25 cellular contexts compared by ENCODE assay signal in genomic region chr17:82429824-82430223, GRCh38. TPM values are rescaled to one million over a fixed set of nuclear protein-coding genes. Genes with fewer than 3 reads are reported as not detected.
DNase-seq lines count a peak whose midpoint lies in the region; ATAC-seq, FAIRE-seq and TF ChIP-seq lines count a peak whose summit lies in the region.
"Had no signal": no experiment of that assay in that cellular context is flagged by ENCODE, and none has a peak within 500 bp of the region (broad histone marks: within the 10 kb centered on the region; RNA-seq: fewer than 3 reads in every experiment).

No MANE protein-coding gene starts in this region.

- H3K4me3 ChIP-seq in Loucy (ENCODE audit: low read length, poor library complexity, severe bottlenecking) = peak overlapping the region; percentile 73
- no peak overlapping the region for H3K4me3 ChIP-seq in ovary
- H3K4me3 ChIP-seq: body of pancreas, HAP-1, sigmoid colon, vagina had no signal

- no peak for TF ChIP-seq EP300 in ovary (IDR thresholded peaks at IDR 0.05)

- no peaks in the 10 kb centered on the region for H3K9me3 Mint-ChIP-seq in activated naive CD4-positive, alpha-beta T cell treated with anti-CD3 and anti-CD28 coated beads, Interleukin-2, amount 50 U/mL, for 72 hours
- H3K9me3 Mint-ChIP-seq in glutamatergic neuron (ENCODE audit: unreplicated experiment) = peaks cover 3% of the 10 kb centered on the region
- H3K9me3 Mint-ChIP-seq in stimulated activated memory B cell treated with anti-CD40 and anti-IgM and Interleukin-4, amounts not matched to agents 10 μg/mL and 1 μg/mL and 100 μg/mL, for 72 hours = no peaks in the 10 kb centered on the region

- H3K27me3 ChIP-seq in Loucy (ENCODE audit: insufficient read depth, low read length, poor library complexity, severe bottlenecking) = no peaks in the 10 kb centered on the region
- H3K27me3 ChIP-seq in ovary = no peaks in the 10 kb centered on the region
- H3K27me3 ChIP-seq: body of pancreas, foreskin keratinocyte, sigmoid colon, vagina had no signal

- ATAC-seq in activated naive CD4-positive, alpha-beta T cell treated with anti-CD3 and anti-CD28 coated beads, Interleukin-2, amount 50 U/mL, for 72 hours = no peak
- peak; percentile 73 for ATAC-seq in stimulated activated memory B cell treated with anti-CD40 and anti-IgM and Interleukin-4, amounts not matched to agents 10 μg/mL and 1 μg/mL and 100 μg/mL, for 72 hours
- ATAC-seq: body of pancreas, foreskin keratinocyte, left colon had no signal

- no peaks in the 10 kb centered on the region for H3K36me3 ChIP-seq in Loucy (ENCODE audit: insufficient read depth, low read length)
- no peaks in the 10 kb centered on the region for H3K36me3 ChIP-seq in ovary
- H3K36me3 ChIP-seq: HAP-1 had no signal

- H3K9ac ChIP-seq in Loucy (ENCODE audit: low read depth, low read length, poor library complexity, severe bottlenecking) = peak overlapping the region; percentile 68

- H3K79me2 ChIP-seq in Loucy (ENCODE audit: insufficient read depth, low read length) = peaks cover 16% of the 10 kb centered on the region

- H3K4me2 ChIP-seq in Loucy (ENCODE audit: low read depth, low read length, poor library complexity, severe bottlenecking) = peak overlapping the region; percentile 80

- TF ChIP-seq POLR2A in ovary (IDR thresholded peaks at IDR 0.05) = no peak

- H3K4me1 ChIP-seq in Loucy (ENCODE audit: insufficient read depth, low read length, poor library complexity, severe bottlenecking) = peaks cover 48% of the 10 kb centered on the region
- H3K4me1 ChIP-seq in ovary (ENCODE audit: insufficient read depth) = no peaks in the 10 kb centered on the region
- H3K4me1 ChIP-seq: body of pancreas, foreskin keratinocyte, HAP-1, sigmoid colon, vagina had no signal

- H3K27me3 Mint-ChIP-seq in glutamatergic neuron (ENCODE audit: unreplicated experiment) = peaks cover 4% of the 10 kb centered on the region
- H3K27me3 Mint-ChIP-seq in stimulated activated memory B cell treated with anti-CD40 and anti-IgM and Interleukin-4, amounts not matched to agents 10 μg/mL and 1 μg/mL and 100 μg/mL, for 72 hours = no peaks in the 10 kb centered on the region

- WGBS in ovary, 3 donors = 78 to 91% (median 81%) methylated on average over 7 of the region's 7 CpGs

- peak overlapping the region; percentile 2 to 85 for H3K27ac Mint-ChIP-seq in activated naive CD4-positive, alpha-beta T cell treated with anti-CD3 and anti-CD28 coated beads, Interleukin-2, amount 50 U/mL, for 72 hours
- no peak overlapping the region for H3K27ac Mint-ChIP-seq in glutamatergic neuron (ENCODE audit: unreplicated experiment)
- peak overlapping the region; percentile 84 for H3K27ac Mint-ChIP-seq in stimulated activated memory B cell treated with anti-CD40 and anti-IgM and Interleukin-4, amounts not matched to agents 10 μg/mL and 1 μg/mL and 100 μg/mL, for 72 hours

- H4K20me1 ChIP-seq in Loucy (ENCODE audit: insufficient read depth, low read length, poor library complexity, severe bottlenecking) = no peaks in the 10 kb centered on the region

- H3K9me3 ChIP-seq in Loucy (ENCODE audit: insufficient read depth, low read depth, low read length) (no peaks in the 10 kb centered on the region), ovary (no peaks in the 10 kb centered on the region)
- H3K9me3 ChIP-seq: body of pancreas, HAP-1, sigmoid colon, vagina had no signal

- peak overlapping the region; percentile 35; the same call in 1 of the 2 replicates for H2AFZ ChIP-seq in Loucy (ENCODE audit: low read length)

- no peaks in the 10 kb centered on the region for H3K9me2 ChIP-seq in Loucy (replicated peaks; ENCODE audit: low read depth, low read length)

- H3K36me3 Mint-ChIP-seq in activated naive CD4-positive, alpha-beta T cell treated with anti-CD3 and anti-CD28 coated beads, Interleukin-2, amount 50 U/mL, for 72 hours = peaks cover 0 to 4% of the 10 kb centered on the region in 2 donors
- H3K36me3 Mint-ChIP-seq in glutamatergic neuron (ENCODE audit: unreplicated experiment) = peaks cover 4% of the 10 kb centered on the region
- H3K36me3 Mint-ChIP-seq in stimulated activated memory B cell treated with anti-CD40 and anti-IgM and Interleukin-4, amounts not matched to agents 10 μg/mL and 1 μg/mL and 100 μg/mL, for 72 hours = peaks cover 39% of the 10 kb centered on the region

- in situ Hi-C loops in KBM-7 (cut with MboI; ENCODE audit: low pct_unique_long_range_greater_than_20kb, low sequenced_read_pairs) = no loop called here

- DNase-seq in activated naive CD4-positive, alpha-beta T cell treated with anti-CD3 and anti-CD28 coated beads, Interleukin-2, amount 50 U/mL, for 72 hours (ENCODE audit: low spot score in 2 of 2) = no peak
- no peak for DNase-seq in activated naive CD4-positive, alpha-beta T cell (lab: John Stamatoyannopoulos, UW)
- DNase-seq in glutamatergic neuron (no peak), KBM-7 (no peak), frontal cortex (ENCODE audit: low spot score in 2 of 2) (no peak), ovary (no peak)
- DNase-seq: activated naive CD4-positive, alpha-beta T cell treated with Interleukin-2 at 50 U/mL for 16 hours; body of pancreas; foreskin keratinocyte; left colon; NCI-H1092 treated with DMSO at 0.1 percent for 48 hours; NCI-H2107; NCI-H526 treated with DMSO at 0.1 percent for 48 hours; OCI-M1; sigmoid colon; T-helper 9 cell had no signal

- peaks cover 7% of the 10 kb centered on the region; the same call in 1 of the 2 replicates for H3F3A ChIP-seq in Loucy (ENCODE audit: low read depth)

- no peak overlapping the region for H3K27ac ChIP-seq in ovary
- H3K27ac ChIP-seq: body of pancreas, foreskin keratinocyte, HL-60, sigmoid colon, vagina had no signal

- peaks cover 5% of the 10 kb centered on the region for H3K4me1 Mint-ChIP-seq in glutamatergic neuron (ENCODE audit: low read depth, unreplicated experiment)
- H3K4me1 Mint-ChIP-seq in stimulated activated memory B cell treated with anti-CD40 and anti-IgM and Interleukin-4, amounts not matched to agents 10 μg/mL and 1 μg/mL and 100 μg/mL, for 72 hours = peaks cover 46% of the 10 kb centered on the region

- TF ChIP-seq CTCF in Loucy (conservative IDR thresholded peaks at IDR 0.05; ENCODE audit: low read length) (no peak), glutamatergic neuron (IDR thresholded peaks at IDR 0.05; ENCODE audit: partially characterized antibody, unreplicated experiment) (no peak), ovary (IDR thresholded peaks at IDR 0.05) (no peak)

- FAIRE-seq in frontal cortex (lab: Jason Lieb, UNC) = no peak

- H3K4me3 Mint-ChIP-seq in glutamatergic neuron (ENCODE audit: unreplicated experiment) = peak overlapping the region; percentile 54
- peak overlapping the region; percentile 86 for H3K4me3 Mint-ChIP-seq in stimulated activated memory B cell treated with anti-CD40 and anti-IgM and Interleukin-4, amounts not matched to agents 10 μg/mL and 1 μg/mL and 100 μg/mL, for 72 hours

- intact Hi-C loops in ovary (cut with DNase I) = no loop called here

RNA-seq across cellular contexts. Expression of gene OGFOD3, which starts 11.4 kb away (rescaled TPM):
- 10 to 100 TPM; 16.8 to 23.5 TPM for total RNA-seq in activated naive CD4-positive, alpha-beta T cell treated with anti-CD3 and anti-CD28 coated beads, Interleukin-2, amount 50 U/mL, for 72 hours
- total RNA-seq in glutamatergic neuron (ENCODE audit: unreplicated experiment) (23.0 TPM), frontal cortex (15.9 TPM), ovary (10 to 100 TPM; 25.8 to 37.8 (median 30.4) TPM)
- polyA plus RNA-seq in ovary = 10 to 100 TPM; 14.4 to 21.3 TPM

RNA-seq across cellular contexts. Expression of gene HEXD, which starts 11.7 kb away (rescaled TPM):
- total RNA-seq in activated naive CD4-positive, alpha-beta T cell treated with anti-CD3 and anti-CD28 coated beads, Interleukin-2, amount 50 U/mL, for 72 hours = 10 to 100 TPM; 16.2 to 33.6 TPM
- total RNA-seq in glutamatergic neuron (ENCODE audit: unreplicated experiment) (58.7 TPM), frontal cortex (14.3 TPM), ovary (10 to 100 TPM; 32.9 to 68.6 (median 46.6) TPM)
- polyA plus RNA-seq in ovary = 10 to 100 TPM in 1 of 2 donors, 1 to 10 TPM in 1; 8.7 to 74.7 TPM

RNA-seq across cellular contexts. Expression of gene CYBC1, which starts 20.7 kb away (rescaled TPM):
- 100 to 1,000 TPM; 205 to 401 TPM for total RNA-seq in activated naive CD4-positive, alpha-beta T cell treated with anti-CD3 and anti-CD28 coated beads, Interleukin-2, amount 50 U/mL, for 72 hours
- total RNA-seq in glutamatergic neuron (ENCODE audit: unreplicated experiment) (134 TPM), frontal cortex (19.2 TPM), ovary (100 to 1,000 TPM in 1 of 7 donors, 10 to 100 TPM in 6; 44.4 to 101 (median 73.1) TPM)
- 10 to 100 TPM; 34.0 to 56.4 TPM for polyA plus RNA-seq in ovary

RNA-seq across cellular contexts. Expression of gene NARF, which starts 28.7 kb away (rescaled TPM):
- total RNA-seq in activated naive CD4-positive, alpha-beta T cell treated with anti-CD3 and anti-CD28 coated beads, Interleukin-2, amount 50 U/mL, for 72 hours = 100 to 1,000 TPM; 159 TPM
- total RNA-seq in glutamatergic neuron (ENCODE audit: unreplicated experiment) (177 TPM), frontal cortex (42.8 TPM), ovary (10 to 100 TPM; 39.7 to 52.7 (median 49.8) TPM)
- polyA plus RNA-seq in ovary = 10 to 100 TPM; 29.6 to 37.8 TPM

RNA-seq across cellular contexts. Expression of gene UTS2R, which starts 58.3 kb away (rescaled TPM):
- under 1 TPM in 1 of 2 donors, not detected in 1; 0.18 TPM for total RNA-seq in activated naive CD4-positive, alpha-beta T cell treated with anti-CD3 and anti-CD28 coated beads, Interleukin-2, amount 50 U/mL, for 72 hours
- 7.2 TPM for total RNA-seq in glutamatergic neuron (ENCODE audit: unreplicated experiment)
- total RNA-seq in frontal cortex = not detected
- total RNA-seq in ovary = not detected
- not detected for polyA plus RNA-seq in ovary
- total RNA-seq: body of pancreas, Daoy, foreskin keratinocyte, left colon, osteocyte, sigmoid colon, subcutaneous adipose tissue, vagina had no signal
- polyA plus RNA-seq: AG04450, foreskin keratinocyte, sigmoid colon had no signal
